In genomic region chr11:125903753-125904659, GRCh38 we compare ENCODE assay signal across 8 cellular contexts. TPM values are rescaled to one million over a fixed set of nuclear protein-coding genes. Genes with fewer than 3 reads are reported as not detected.
A peak's percentile ranks its signal among the peaks of the same experiment; 100 is the strongest.
DNase-seq lines count a peak whose midpoint lies in the region; ATAC-seq and TF ChIP-seq lines count a peak whose summit lies in the region.

Gene DDX25 (plus strand): TSS chr11:125904508. CDS start chr11:125904518, 10 bp downstream.

- DNase-seq in GM12865 (ENCODE audit: low read depth), result no peak
- DNase-seq in NCI-H345 treated with DMSO at 0.1 percent for 48 hours (lab: John Stamatoyannopoulos, UW; ENCODE audit: unreplicated experiment), result peak; percentile 20
- peak; percentile 69 for DNase-seq in islet precursor cell
- DNase-seq in stimulated activated CD8-positive, alpha-beta memory T cell treated with anti-CD3 and anti-CD28 coated beads, Interleukin-4, amount 100 ng/mL, for 24 hours (ENCODE audit: low read depth), result peak; percentile 9
- DNase-seq in foreskin melanocyte, result no peak
- DNase-seq in AG20443 (ENCODE audit: low spot score), result no peak

- peaks cover 32% of the 10 kb centered on the region for H3K4me1 Mint-ChIP-seq in brain

- H3K9me3 Mint-ChIP-seq in brain, result peaks cover 0 to 3% (median 0%) of the 10 kb centered on the region in 5 experiments

- peak within 1 kb of the TSS; percentile 95 for H3K4me3 ChIP-seq in GM12865 (ENCODE audit: low read depth, low read length)

- no peak for ATAC-seq in HG02852 (IDR thresholded peaks at IDR 0.05; ENCODE audit: unreplicated experiment)

- H3K27ac Mint-ChIP-seq in brain, result peak within 1 kb of the TSS; percentile 41 to 97 (median 94)

- peaks cover 15% of the 10 kb centered on the region for H3K36me3 Mint-ChIP-seq in brain

- no peak for TF ChIP-seq CTCF in GM12865 (IDR thresholded peaks at IDR 0.05; ENCODE audit: insufficient read depth, low read depth, low read length, missing control alignments)
- no peak for TF ChIP-seq CTCF in brain (conservative IDR thresholded peaks at IDR 0.05)

- peaks cover 30% of the 10 kb centered on the region for H3K27me3 Mint-ChIP-seq in brain

- H3K4me3 Mint-ChIP-seq in brain, result peak within 1 kb of the TSS; percentile 89 to 99 (median 98)

RNA-seq across cellular contexts. Expression of gene DDX25, which starts in this region (rescaled TPM):
- polyA plus RNA-seq in brain (ENCODE audit: insufficient read depth, low read depth, low replicate concordance), result 17.7 TPM

Comparison
In these comparisons a context has a peak if more than half of its experiments do, and no peak if none do; other contexts are left out.
1. DNase-seq: peak in NCI-H345 treated with DMSO at 0.1 percent for 48 hours (single experiment), islet precursor cell (single experiment) and stimulated activated CD8-positive, alpha-beta memory T cell treated with anti-CD3 and anti-CD28 coated beads, Interleukin-4, amount 100 ng/mL, for 24 hours (single experiment); none in GM12865 (single experiment), foreskin melanocyte (single experiment) and AG20443 (single experiment).